Comparison of ENCODE assay signal across 8 cellular contexts in the genomic region with DNA sequence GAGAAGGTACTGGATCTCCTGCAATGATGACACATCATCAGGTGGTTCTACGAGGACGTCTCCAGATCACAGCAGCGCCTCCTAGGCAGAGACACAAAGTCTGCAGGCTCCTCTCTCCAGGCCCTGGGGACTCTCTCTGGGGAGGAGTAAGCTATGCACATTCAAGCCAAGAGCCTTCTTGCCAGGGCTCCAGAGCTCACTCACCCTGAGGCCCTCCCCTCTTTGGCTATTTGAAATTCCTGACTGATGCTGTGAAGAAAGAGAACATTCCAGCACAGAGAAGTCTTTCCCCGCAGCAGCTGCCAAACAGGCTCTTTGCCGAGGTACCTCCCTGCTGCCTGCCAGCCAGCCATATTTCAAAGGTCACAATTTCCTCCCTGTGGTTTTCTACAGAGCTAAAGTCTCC.
A peak's percentile ranks its signal among the peaks of the same experiment; 100 is the strongest.
DNase-seq lines count a peak whose midpoint lies in the region; ATAC-seq, FAIRE-seq and TF ChIP-seq lines count a peak whose summit lies in the region.

No MANE protein-coding gene starts in this region.

- H3K9me3 ChIP-seq in OCI-LY1 (ENCODE audit: low read length) (no peaks in the 10 kb centered on the region), lung (ENCODE audit: control insufficient read depth in 2 of 2, insufficient read depth in 1 of 2, low read length in 1 of 2) (peaks cover 0 to 2% of the 10 kb centered on the region in 2 donors), aorta (ENCODE audit: control insufficient read depth, low read length) (no peaks in the 10 kb centered on the region)

- H3K36me3 ChIP-seq in OCI-LY1 (ENCODE audit: insufficient read depth, low read length) (no peaks in the 10 kb centered on the region), lung (ENCODE audit: control insufficient read depth in 2 of 2, insufficient read depth in 2 of 2, low read length in 2 of 2) (no peaks in the 10 kb centered on the region), aorta (ENCODE audit: control insufficient read depth in 1 of 2, insufficient read depth in 2 of 2, low read length in 1 of 2) (no peaks in the 10 kb centered on the region)

- DNase-seq in C1 segment of cervical spinal cord (lab: John Stamatoyannopoulos, UW) (peak in 9 of 14 donors; percentile 13 to 72 (median 46)), coronary artery (ENCODE audit: low spot score) (peak; percentile 93), lung (ENCODE audit: low spot score) (peak; percentile 74), aorta (peak; percentile 90 to 93), GM12891 (ENCODE audit: insufficient read length, low spot score) (no peak)

- no peaks in the 10 kb centered on the region for H4K20me1 ChIP-seq in OCI-LY1 (ENCODE audit: insufficient read depth, low read length)

- ATAC-seq in lung (ENCODE audit: insufficient read depth, low FRiP score) (peak; percentile 79), aorta (ENCODE audit: low FRiP score) (peak; percentile 94), HG03280 (IDR thresholded peaks at IDR 0.05; ENCODE audit: unreplicated experiment) (no peak), GM18907 (IDR thresholded peaks at IDR 0.05; ENCODE audit: unreplicated experiment) (no peak)

- H3K4me2 ChIP-seq in OCI-LY1 (ENCODE audit: low read length): no peak overlapping the region

- TF ChIP-seq POLR2A in GM12891 (IDR thresholded peaks at IDR 0.05; ENCODE audit: low read depth, low read length): no peak

- H3K4me3 ChIP-seq in OCI-LY1 (ENCODE audit: low read depth, low read length, poor library complexity, severe bottlenecking) (no peak overlapping the region), coronary artery (no peak overlapping the region), lung (no peak overlapping the region), aorta (ENCODE audit: low read length in 2 of 2) (no peak overlapping the region)

- no peak for FAIRE-seq in GM12891 (lab: Jason Lieb, UNC)

- TF ChIP-seq CTCF in OCI-LY1 (IDR thresholded peaks at IDR 0.05; ENCODE audit: low read length): peak; percentile 40; the same call in 1 of the 2 replicates
- no peak for TF ChIP-seq CTCF in coronary artery (IDR thresholded peaks at IDR 0.05)
- TF ChIP-seq CTCF in lung (IDR thresholded peaks at IDR 0.05; ENCODE audit: control extremely low read depth, extremely low read depth): no peak

- H3K9ac ChIP-seq in OCI-LY1 (ENCODE audit: low read length): no peak overlapping the region

- no peaks in the 10 kb centered on the region for H3K79me2 ChIP-seq in OCI-LY1 (ENCODE audit: insufficient read depth, low read length)

- H3K4me1 ChIP-seq in OCI-LY1 (ENCODE audit: insufficient read depth, low read length, severe bottlenecking): no peaks in the 10 kb centered on the region
- H3K4me1 ChIP-seq in lung (ENCODE audit: control insufficient read depth in 2 of 2, insufficient read depth in 2 of 2, low read length in 2 of 2): no peaks in the 10 kb centered on the region
- peaks cover 0 to 3% of the 10 kb centered on the region in 2 donors for H3K4me1 ChIP-seq in aorta (ENCODE audit: control insufficient read depth in 1 of 2, insufficient read depth in 2 of 2, low read length in 2 of 2)

- H3K27me3 ChIP-seq in OCI-LY1 (ENCODE audit: insufficient read depth, low read length) (no peaks in the 10 kb centered on the region; the same call in 1 of the 2 replicates), lung (ENCODE audit: control insufficient read depth, insufficient read depth) (no peaks in the 10 kb centered on the region), aorta (ENCODE audit: control insufficient read depth in 1 of 2, insufficient read depth in 2 of 2, low read length in 1 of 2) (no peaks in the 10 kb centered on the region)

- 33 to 44% methylated on average over 5 of the region's 5 CpGs for WGBS in lung, 2 donors
- 2 to 3% methylated on average over 5 of the region's 5 CpGs for WGBS in aorta, 2 donors

- H3F3A ChIP-seq in OCI-LY1 (ENCODE audit: insufficient read depth, low read length): no peaks in the 10 kb centered on the region

- intact Hi-C loops in aorta (cut with DNase I): loop anchor here in 1 of 2 donors (10.0 kb wide), 1 partner anchor 113 kb away; no protein-coding TSS in a partner anchor

- H3K27ac ChIP-seq in OCI-LY1 (ENCODE audit: low read depth, low read length, poor library complexity, severe bottlenecking) (no peak overlapping the region), coronary artery (peak overlapping the region; percentile 25 to 84), lung (ENCODE audit: low read depth in 1 of 2, low read length in 1 of 2) (peak overlapping the region; percentile 5 to 70), aorta (ENCODE audit: low read depth in 1 of 2, low read length in 2 of 2) (no peak overlapping the region)

- no peaks in the 10 kb centered on the region for H3K9me2 ChIP-seq in OCI-LY1 (ENCODE audit: low read depth, low read length)

- H2AFZ ChIP-seq in OCI-LY1 (ENCODE audit: low read length): no peak overlapping the region

TF ChIP-seq in GM12891, 5 proteins besides CTCF, POLR2A, EP300 and RAD21:
- TF ChIP-seq POLR2AphosphoS5 (IDR thresholded peaks at IDR 0.05; ENCODE audit: low read depth, low read length) (no peak), PAX5 (IDR thresholded peaks at IDR 0.05; ENCODE audit: insufficient read depth, low read length, severe bottlenecking) (no peak)

Comparison
In these comparisons a context has a peak if more than half of its experiments do, and no peak if none do; other contexts are left out.
1. H3K27ac ChIP-seq: peak in coronary artery (2 of 2) and lung (2 of 2); none in OCI-LY1 (single experiment) and aorta (0 of 2).
2. ATAC-seq: peak in lung (single experiment) and aorta (single experiment); none in HG03280 (single experiment) and GM18907 (single experiment).